10 cellular contexts compared by ENCODE assay signal in the genomic region with DNA sequence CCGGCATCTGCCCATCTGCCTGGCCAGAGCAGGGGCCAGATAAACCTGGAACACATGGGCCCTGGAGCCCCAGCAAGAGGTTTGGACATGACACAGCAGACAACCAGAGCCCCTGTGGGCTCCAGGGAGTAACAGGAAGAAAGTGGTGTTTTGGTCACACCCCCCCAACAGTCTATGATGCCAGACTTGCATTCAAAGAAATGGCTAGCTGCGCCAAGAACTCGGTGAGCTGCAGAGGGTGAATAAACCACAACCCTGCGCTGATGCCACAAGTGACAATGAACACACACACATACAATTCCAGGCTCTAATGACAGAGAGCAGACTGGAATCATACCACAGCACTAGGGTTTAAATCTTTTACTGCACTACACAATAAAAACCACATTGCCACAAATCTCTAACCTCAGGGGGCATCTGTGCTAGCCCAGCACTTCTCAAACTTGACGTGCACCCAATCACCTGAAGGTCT. TPM values are rescaled to one million over a fixed set of nuclear protein-coding genes. Genes with fewer than 3 reads are reported as not detected.
DNase-seq lines count a peak whose midpoint lies in the region; TF ChIP-seq lines count a peak whose summit lies in the region.
"Had no signal": no experiment of that assay in that cellular context is flagged by ENCODE, and none has a peak within 500 bp of the region (broad histone marks: within the 10 kb centered on the region; RNA-seq: fewer than 3 reads in every experiment).

No MANE protein-coding gene starts in this region.

- TF ChIP-seq POLR2A in spleen (IDR thresholded peaks at IDR 0.05) (no peak), sigmoid colon (IDR thresholded peaks at IDR 0.05) (no peak), prostate gland (IDR thresholded peaks at IDR 0.05) (no peak), esophagus muscularis mucosa (IDR thresholded peaks at IDR 0.05; ENCODE audit: low read depth) (no peak)

- H3K27me3 Mint-ChIP-seq in T-helper 2 cell treated with Interferon-gamma antibody and Interleukin-4, amounts not matched to agents 5 μg/mL and 100 μg/mL, for 36 hours (ENCODE audit: low read depth): no peaks in the 10 kb centered on the region

- intact Hi-C loops in spleen (cut with DNase I; ENCODE audit: low total_unique reads) (no loop called here), sigmoid colon (cut with DNase I) (no loop called here), prostate gland (cut with DNase I) (no loop called here), esophagus muscularis mucosa (cut with DNase I) (no loop called here)

- 25 to 55% (median 39%) methylated on average over 5 of the region's 5 CpGs for WGBS in spleen, 5 donors
- WGBS in sigmoid colon, 2 donors: 54 to 87% methylated on average over 5 of the region's 5 CpGs
- 73% methylated on average over 5 of the region's 5 CpGs for WGBS in prostate gland
- WGBS in esophagus muscularis mucosa: 71% methylated on average over 4 of the region's 5 CpGs

- DNase-seq in GDM1 (lab: John Stamatoyannopoulos, UW): peak; percentile 18
- DNase-seq in T-helper 2 cell treated with Interferon-gamma antibody and Interleukin-4, amounts not matched to agents 5 μg/mL and 100 μg/mL, for 36 hours (ENCODE audit: low spot score): peak; percentile 35
- peak; percentile 75 for DNase-seq in activated effector memory CD4-positive, alpha-beta T cell treated with anti-CD3 and anti-CD28 coated beads, Interleukin-2, amount 50 U/mL, for 16 hours
- peak; percentile 66 for DNase-seq in spleen
- no peak for DNase-seq in NOMO-1 (lab: John Stamatoyannopoulos, UW; ENCODE audit: unreplicated experiment in 2 of 2)
- no peak for DNase-seq in sigmoid colon
- DNase-seq in prostate gland (ENCODE audit: low spot score): no peak
- DNase-seq in esophagus muscularis mucosa (ENCODE audit: extremely low spot score): no peak
- DNase-seq: hippocampal formation, NCI-H748 treated with DMSO at 0.1 percent for 48 hours had no signal

- TF ChIP-seq CTCF in spleen (IDR thresholded peaks at IDR 0.05 in 8 of 11, conservative IDR thresholded peaks at IDR 0.05 in 3 of 11): no peak
- TF ChIP-seq CTCF in sigmoid colon (IDR thresholded peaks at IDR 0.05): no peak
- no peak for TF ChIP-seq CTCF in prostate gland (IDR thresholded peaks at IDR 0.05)
- TF ChIP-seq CTCF in esophagus muscularis mucosa (IDR thresholded peaks at IDR 0.05): no peak

- H3K9me3 ChIP-seq in spleen (no peaks in the 10 kb centered on the region), sigmoid colon (no peaks in the 10 kb centered on the region), prostate gland (no peaks in the 10 kb centered on the region), esophagus muscularis mucosa (no peaks in the 10 kb centered on the region)

- H3K4me1 Mint-ChIP-seq in T-helper 2 cell treated with Interferon-gamma antibody and Interleukin-4, amounts not matched to agents 5 μg/mL and 100 μg/mL, for 36 hours (ENCODE audit: low read depth): peaks cover 46% of the 10 kb centered on the region

- H3K4me3 ChIP-seq in spleen (no peak overlapping the region), sigmoid colon (no peak overlapping the region), prostate gland (no peak overlapping the region), esophagus muscularis mucosa (no peak overlapping the region)

- H3K27ac Mint-ChIP-seq in T-helper 2 cell treated with Interferon-gamma antibody and Interleukin-4, amounts not matched to agents 5 μg/mL and 100 μg/mL, for 36 hours: peak overlapping the region; percentile 49

- TF ChIP-seq EP300 in sigmoid colon (IDR thresholded peaks at IDR 0.05) (no peak), esophagus muscularis mucosa (IDR thresholded peaks at IDR 0.05) (no peak)

- H3K36me3 ChIP-seq in spleen (no peaks in the 10 kb centered on the region), sigmoid colon (no peaks in the 10 kb centered on the region), prostate gland (no peaks in the 10 kb centered on the region), esophagus muscularis mucosa (no peaks in the 10 kb centered on the region)

- H3K9me3 Mint-ChIP-seq in T-helper 2 cell treated with Interferon-gamma antibody and Interleukin-4, amounts not matched to agents 5 μg/mL and 100 μg/mL, for 36 hours: no peaks in the 10 kb centered on the region

- H3K27ac ChIP-seq in spleen: peak overlapping the region in 1 of 8 donors; percentile 49
- H3K27ac ChIP-seq in sigmoid colon: no peak overlapping the region
- H3K27ac ChIP-seq in prostate gland: no peak overlapping the region
- no peak overlapping the region for H3K27ac ChIP-seq in esophagus muscularis mucosa (replicated peaks in 1 of 4)

- no peaks in the 10 kb centered on the region for H3K27me3 ChIP-seq in spleen (replicated peaks in 1 of 7)
- H3K27me3 ChIP-seq in sigmoid colon: no peaks in the 10 kb centered on the region
- no peaks in the 10 kb centered on the region for H3K27me3 ChIP-seq in prostate gland (replicated peaks; ENCODE audit: insufficient read depth)
- H3K27me3 ChIP-seq in esophagus muscularis mucosa: no peaks in the 10 kb centered on the region

- H3K36me3 Mint-ChIP-seq in T-helper 2 cell treated with Interferon-gamma antibody and Interleukin-4, amounts not matched to agents 5 μg/mL and 100 μg/mL, for 36 hours (ENCODE audit: low read depth): peaks cover 7% of the 10 kb centered on the region

- H3K4me1 ChIP-seq in spleen: peaks cover 0 to 50% (median 14%) of the 10 kb centered on the region in 6 donors
- H3K4me1 ChIP-seq in sigmoid colon: peaks cover 0 to 21% (median 16%) of the 10 kb centered on the region in 4 donors
- H3K4me1 ChIP-seq in prostate gland (replicated peaks): no peaks in the 10 kb centered on the region
- peaks cover 0 to 19% (median 15%) of the 10 kb centered on the region in 4 donors for H3K4me1 ChIP-seq in esophagus muscularis mucosa

- peak overlapping the region; percentile 42 for H3K4me3 Mint-ChIP-seq in T-helper 2 cell treated with Interferon-gamma antibody and Interleukin-4, amounts not matched to agents 5 μg/mL and 100 μg/mL, for 36 hours

RNA-seq across cellular contexts. Expression of gene TRERF1, which starts 34.0 kb away (rescaled TPM):
- total RNA-seq in spleen (10 to 100 TPM in 6 of 7 donors, 1 to 10 TPM in 1; 8.4 to 16.9 (median 14.3) TPM), sigmoid colon (10 to 100 TPM in 1 of 4 donors, 1 to 10 TPM in 3; 4.6 to 10.5 (median 5.9) TPM), prostate gland (10 to 100 TPM in 1 of 2 donors, 1 to 10 TPM in 1; 9.5 to 34.8 TPM), esophagus muscularis mucosa (1 to 10 TPM; 4.6 to 8.6 (median 6.4) TPM)
- polyA plus RNA-seq in spleen (1 to 10 TPM; 1.5 to 3.0 (median 2.0) TPM), sigmoid colon (1 to 10 TPM in 2 of 3 donors, under 1 TPM in 1; 0.46 to 4.0 (median 1.2) TPM)

Comparison
In these comparisons a context has a peak if more than half of its experiments do, and no peak if none do; other contexts are left out.
1. DNase-seq: peak in GDM1 (single experiment), T-helper 2 cell treated with Interferon-gamma antibody and Interleukin-4, amounts not matched to agents 5 μg/mL and 100 μg/mL, for 36 hours (single experiment), activated effector memory CD4-positive, alpha-beta T cell treated with anti-CD3 and anti-CD28 coated beads, Interleukin-2, amount 50 U/mL, for 16 hours (single experiment) and spleen (single experiment); none in NOMO-1 (0 of 2), sigmoid colon (single experiment), prostate gland (single experiment) and esophagus muscularis mucosa (single experiment).